In the genomic region with DNA sequence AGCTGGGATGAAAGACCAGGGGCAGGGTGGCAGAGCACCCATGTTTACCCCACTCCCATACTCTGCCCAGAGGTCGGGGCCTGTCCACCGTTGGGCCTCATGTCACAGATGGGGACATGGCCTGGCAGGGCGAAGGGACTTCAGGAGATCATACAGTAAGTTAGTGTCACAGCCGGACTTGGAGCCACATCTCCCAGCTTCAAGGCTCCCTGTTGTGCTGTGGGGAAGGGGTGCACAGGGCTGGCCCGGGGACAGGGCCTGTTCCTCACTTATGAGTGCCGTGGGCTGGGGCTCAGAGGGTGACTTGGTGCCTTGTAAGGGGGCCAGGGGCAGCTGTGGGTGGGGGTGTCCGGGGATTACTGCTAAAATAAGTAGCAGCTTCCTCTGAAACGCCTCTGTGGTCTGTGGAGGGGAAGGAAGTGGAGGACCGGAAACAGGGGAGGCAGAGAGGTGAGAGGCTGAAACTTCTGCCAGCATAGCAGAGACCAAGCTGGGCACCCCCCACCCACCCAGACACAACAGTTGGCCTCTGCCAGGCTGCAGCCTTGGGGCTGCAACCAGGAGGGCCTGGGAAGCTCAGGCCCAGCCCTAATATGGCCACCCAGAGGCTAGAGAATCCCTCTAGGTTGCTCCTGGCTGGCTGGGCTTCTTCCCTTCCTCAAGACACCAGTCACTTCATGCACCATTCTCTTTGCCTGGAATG, we compare ENCODE assay signal across 8 cellular contexts. TPM values are rescaled to one million over a fixed set of nuclear protein-coding genes. Genes with fewer than 3 reads are reported as not detected.
DNase-seq lines count a peak whose midpoint lies in the region; ATAC-seq and TF ChIP-seq lines count a peak whose summit lies in the region.

No MANE protein-coding gene starts in this region.

- H3K27ac ChIP-seq in KOPT-K1 (ENCODE audit: low read depth, low read length, poor library complexity, severe bottlenecking) (peak overlapping the region; percentile 80), right lobe of liver (peak overlapping the region in 2 of 3 donors; percentile 51), substantia nigra (ENCODE audit: low read depth, low read length, poor library complexity, severe bottlenecking) (peak overlapping the region; percentile 4)

- no peaks in the 10 kb centered on the region for H3K36me3 ChIP-seq in KOPT-K1 (ENCODE audit: insufficient read depth, low read length)
- H3K36me3 ChIP-seq in right lobe of liver, result no peaks in the 10 kb centered on the region

- TF ChIP-seq CTCF in GM13976 (IDR thresholded peaks at IDR 0.05; ENCODE audit: borderline replicate concordance, control extremely low read depth, extremely low read depth, insufficient read depth, missing control alignments) (no peak), right lobe of liver (IDR thresholded peaks at IDR 0.05) (no peak)

- peak in 1 of 4 donors; percentile 3 for ATAC-seq in right lobe of liver
- no peak for ATAC-seq in GM19455 (IDR thresholded peaks at IDR 0.05; ENCODE audit: unreplicated experiment)

- peak; percentile 59 for DNase-seq in GM13976 (ENCODE audit: low spot score)
- peak; percentile 52 for DNase-seq in activated T-cell treated with anti-CD3 and anti-CD28 coated beads for 48 hours (ENCODE audit: low read depth)
- peak in 2 of 3 donors; percentile 60 for DNase-seq in right lobe of liver
- peak in 12 of 49 donors; percentile 15 to 60 (median 36) for DNase-seq in substantia nigra (lab: John Stamatoyannopoulos, UW)
- no peak for DNase-seq in LoVo (ENCODE audit: low spot score)
- no peak for DNase-seq in NCI-H2171 treated with DMSO at 0.1 percent for 48 hours (lab: John Stamatoyannopoulos, UW)

- intact Hi-C loops in right lobe of liver (cut with DNase I), result no loop called here

- 22% methylated on average over 5 of the region's 9 CpGs for WGBS in right lobe of liver (ENCODE audit: insufficient coverage, low coverage, low lambda C conversion rate, missing lambda C conversion rate)

- no peak overlapping the region for H3K4me3 ChIP-seq in right lobe of liver

- no peaks in the 10 kb centered on the region for H3K9me3 ChIP-seq in KOPT-K1 (ENCODE audit: insufficient read depth, low read length, poor library complexity, severe bottlenecking)
- H3K9me3 ChIP-seq in right lobe of liver, result no peaks in the 10 kb centered on the region

- in situ Hi-C loops in GM13976 (cut with MboI; ENCODE audit: low sequenced_read_pairs, unreplicated experiment), result no loop called here

- H3K4me1 ChIP-seq in right lobe of liver, result peaks cover 0 to 33% (median 16%) of the 10 kb centered on the region in 4 donors

- TF ChIP-seq POLR2A in right lobe of liver (IDR thresholded peaks at IDR 0.05), result no peak

- H3K27me3 ChIP-seq in right lobe of liver, result no peaks in the 10 kb centered on the region

RNA-seq across cellular contexts. Expression of a gene that starts 41.1 kb away (rescaled TPM):
- total RNA-seq in right lobe of liver, result 100 to 1,000 TPM in 1 of 6 experiments, 10 to 100 TPM in 5; 61.6 to 128 (median 67.5) TPM

Comparison
In these comparisons a context has a peak if more than half of its experiments do, and no peak if none do; other contexts are left out.
1. DNase-seq: peak in GM13976 (single experiment), activated T-cell treated with anti-CD3 and anti-CD28 coated beads for 48 hours (single experiment) and right lobe of liver (2 of 3); none in LoVo (single experiment) and NCI-H2171 treated with DMSO at 0.1 percent for 48 hours (single experiment).
2. H3K27ac ChIP-seq: peak in every context shown above with its lines; median percentile 80 in KOPT-K1; 51 in right lobe of liver; 4 in substantia nigra.